ENCODE assay signal across 20 cellular contexts in genomic region chr12:78398750-78399149, GRCh38.
DNase-seq lines count a peak whose midpoint lies in the region; ATAC-seq, FAIRE-seq and TF ChIP-seq lines count a peak whose summit lies in the region.
"Had no signal": no experiment of that assay in that cellular context is flagged by ENCODE, and none has a peak within 500 bp of the region (broad histone marks: within the 10 kb centered on the region; RNA-seq: fewer than 3 reads in every experiment).

No MANE protein-coding gene starts in this region.

- DNase-seq in A172 (ENCODE audit: low spot score) (peak; percentile 56), HT1080 (ENCODE audit: low read depth) (peak; percentile 10), fibroblast of the aortic adventitia (ENCODE audit: low read depth) (peak; percentile 17), NAMALWA (ENCODE audit: low spot score) (no peak), urothelium cell line (ENCODE audit: low spot score) (no peak), posterior vena cava (ENCODE audit: low spot score) (no peak)
- DNase-seq: 8988T; CD8-positive, alpha-beta memory T cell; H9; IMR-90; Karpas-422; NCI-H1436; NCI-H2029; NCI-H2171; NCI-H446 treated with DMSO at 0.1 percent for 48 hours; NK-92 treated with Interleukin-12 subunit alpha and Interleukin-12 subunit beta, amount 100 ng/mL, for 24 hours; OCI-M1 had no signal

- no peak for TF ChIP-seq CTCF in fibroblast of the aortic adventitia (IDR thresholded peaks at IDR 0.05; ENCODE audit: insufficient read depth, low read length)

- no peak for FAIRE-seq in urothelium cell line (lab: Jason Lieb, UNC)

- intact Hi-C loops in posterior vena cava (cut with DNase I) = no loop called here

- H3K4me3 ChIP-seq in fibroblast of the aortic adventitia (ENCODE audit: low read depth, low read length) = no peak overlapping the region
- H3K4me3 ChIP-seq: BLaER1 had no signal

- ATAC-seq in SK-N-SH treated with all-trans-retinoic acid at 6 μM for 48 hours = peak; percentile 37
- ATAC-seq in GM21526 (IDR thresholded peaks at IDR 0.05; ENCODE audit: low FRiP score, unreplicated experiment) = no peak

TF ChIP-seq in SK-N-SH treated with all-trans-retinoic acid at 6 μM for 48 hours, 23 proteins besides CTCF, POLR2A, EP300 and RAD21:
- TF ChIP-seq PATZ1 (CRISPR knock-in tag; IDR thresholded peaks at IDR 0.05; ENCODE audit: borderline replicate concordance) (peak; percentile 95), RARB (CRISPR knock-in tag; IDR thresholded peaks at IDR 0.05) (peak; percentile 96), CSDC2 (CRISPR knock-in tag; IDR thresholded peaks at IDR 0.05) (no peak), TOX (CRISPR knock-in tag; IDR thresholded peaks at IDR 0.05; ENCODE audit: borderline replicate concordance) (peak; percentile 100), TCF4 (CRISPR knock-in tag; IDR thresholded peaks at IDR 0.05; ENCODE audit: borderline replicate concordance) (peak; percentile 48), PPARA (CRISPR knock-in tag; IDR thresholded peaks at IDR 0.05; ENCODE audit: borderline replicate concordance) (no peak), ZNF565 (CRISPR knock-in tag; conservative IDR thresholded peaks at IDR 0.05; ENCODE audit: low read depth) (no peak), ZFP3 (CRISPR knock-in tag; IDR thresholded peaks at IDR 0.05) (no peak), POU6F1 (CRISPR knock-in tag; IDR thresholded peaks at IDR 0.05; ENCODE audit: borderline replicate concordance, low read depth) (peak; percentile 98; the same call in 1 of the 2 replicates), GLIS3 (CRISPR knock-in tag; IDR thresholded peaks at IDR 0.05) (0 out of 2 replicates have a peak, but pooled peaks have one; percentile 36), SNAI2 (CRISPR knock-in tag; IDR thresholded peaks at IDR 0.05) (peak; percentile 63; the same call in 1 of the 2 replicates), TSHZ2 (CRISPR knock-in tag; IDR thresholded peaks at IDR 0.05) (no peak), ZFP30 (CRISPR knock-in tag; IDR thresholded peaks at IDR 0.05) (no peak), ZNF8 (CRISPR knock-in tag; IDR thresholded peaks at IDR 0.05) (no peak; the same call in 1 of the 2 replicates), ESRRG (CRISPR knock-in tag; IDR thresholded peaks at IDR 0.05) (peak; percentile 64; the same call in 1 of the 2 replicates), ZNF70 (CRISPR knock-in tag; IDR thresholded peaks at IDR 0.05) (no peak), ISL1 (CRISPR knock-in tag; IDR thresholded peaks at IDR 0.05) (peak; percentile 99), BACH2 (CRISPR knock-in tag; IDR thresholded peaks at IDR 0.05; ENCODE audit: borderline replicate concordance) (no peak), OSR1 (CRISPR knock-in tag; IDR thresholded peaks at IDR 0.05) (no peak), ARNTL (CRISPR knock-in tag; IDR thresholded peaks at IDR 0.05; ENCODE audit: borderline replicate concordance, low read depth) (no peak), ZC3H10 (CRISPR knock-in tag; IDR thresholded peaks at IDR 0.05) (peak; percentile 100)
- TF ChIP-seq, protein P1, sequence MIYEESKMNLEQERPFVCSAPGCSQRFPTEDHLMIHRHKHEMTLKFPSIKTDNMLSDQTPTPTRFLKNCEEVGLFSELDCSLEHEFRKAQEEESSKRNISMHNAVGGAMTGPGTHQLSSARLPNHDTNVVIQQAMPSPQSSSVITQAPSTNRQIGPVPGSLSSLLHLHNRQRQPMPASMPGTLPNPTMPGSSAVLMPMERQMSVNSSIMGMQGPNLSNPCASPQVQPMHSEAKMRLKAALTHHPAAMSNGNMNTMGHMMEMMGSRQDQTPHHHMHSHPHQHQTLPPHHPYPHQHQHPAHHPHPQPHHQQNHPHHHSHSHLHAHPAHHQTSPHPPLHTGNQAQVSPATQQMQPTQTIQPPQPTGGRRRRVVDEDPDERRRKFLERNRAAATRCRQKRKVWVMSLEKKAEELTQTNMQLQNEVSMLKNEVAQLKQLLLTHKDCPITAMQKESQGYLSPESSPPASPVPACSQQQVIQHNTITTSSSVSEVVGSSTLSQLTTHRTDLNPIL (CRISPR knock-in tag; IDR thresholded peaks at IDR 0.05; ENCODE audit: low read depth) = peak; percentile 94
- TF ChIP-seq, protein P2, sequence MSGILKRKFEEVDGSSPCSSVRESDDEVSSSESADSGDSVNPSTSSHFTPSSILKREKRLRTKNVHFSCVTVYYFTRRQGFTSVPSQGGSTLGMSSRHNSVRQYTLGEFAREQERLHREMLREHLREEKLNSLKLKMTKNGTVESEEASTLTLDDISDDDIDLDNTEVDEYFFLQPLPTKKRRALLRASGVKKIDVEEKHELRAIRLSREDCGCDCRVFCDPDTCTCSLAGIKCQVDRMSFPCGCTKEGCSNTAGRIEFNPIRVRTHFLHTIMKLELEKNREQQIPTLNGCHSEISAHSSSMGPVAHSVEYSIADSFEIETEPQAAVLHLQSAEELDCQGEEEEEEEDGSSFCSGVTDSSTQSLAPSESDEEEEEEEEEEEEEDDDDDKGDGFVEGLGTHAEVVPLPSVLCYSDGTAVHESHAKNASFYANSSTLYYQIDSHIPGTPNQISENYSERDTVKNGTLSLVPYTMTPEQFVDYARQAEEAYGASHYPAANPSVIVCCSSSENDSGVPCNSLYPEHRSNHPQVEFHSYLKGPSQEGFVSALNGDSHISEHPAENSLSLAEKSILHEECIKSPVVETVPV (CRISPR knock-in tag; IDR thresholded peaks at IDR 0.05) = peak; percentile 91; the same call in 1 of the 2 replicates

Comparison
In these comparisons a context has a peak if more than half of its experiments do, and no peak if none do; other contexts are left out.
1. DNase-seq: peak in A172 (single experiment), HT1080 (single experiment) and fibroblast of the aortic adventitia (single experiment); none in NAMALWA (single experiment), urothelium cell line (single experiment) and posterior vena cava (single experiment).